Comparison of ENCODE assay signal across 8 cellular contexts in genomic region chr5:99060306-99061261, GRCh38.
DNase-seq lines count a peak whose midpoint lies in the region; ATAC-seq and TF ChIP-seq lines count a peak whose summit lies in the region.

No MANE protein-coding gene starts in this region.

- H3K4me3 ChIP-seq in AG09309 (ENCODE audit: control insufficient read depth, low read depth, low read length): no peak overlapping the region
- H3K4me3 ChIP-seq in right lobe of liver: no peak overlapping the region

- H3K36me3 ChIP-seq in right lobe of liver: no peaks in the 10 kb centered on the region

- H3K9me3 ChIP-seq in right lobe of liver: no peaks in the 10 kb centered on the region

- no peak overlapping the region for H3K27ac ChIP-seq in right lobe of liver

- ATAC-seq in GM18861 (IDR thresholded peaks at IDR 0.05; ENCODE audit: unreplicated experiment) (peak; percentile 67), HG03159 (IDR thresholded peaks at IDR 0.05; ENCODE audit: unreplicated experiment) (peak; percentile 58), right lobe of liver (peak; percentile 78 to 88 (median 86))

- peaks cover 0 to 6% (median 0%) of the 10 kb centered on the region in 4 donors for H3K4me1 ChIP-seq in right lobe of liver

- H3K27ac Mint-ChIP-seq in activated CD4-positive, alpha-beta T cell treated with anti-CD3 and anti-CD28 coated beads, Interleukin-2, amount 10 ng/mL, durations not matched to agents 24 days and 14 days: no peak overlapping the region

- TF ChIP-seq CTCF in AG09309 (IDR thresholded peaks at IDR 0.05; ENCODE audit: control insufficient read depth, insufficient read depth, low read depth, low read length, missing control alignments) (peak; percentile 83), right lobe of liver (IDR thresholded peaks at IDR 0.05) (peak; percentile 87 to 95 (median 91))

- peaks cover 1% of the 10 kb centered on the region for H3K4me1 Mint-ChIP-seq in activated CD4-positive, alpha-beta T cell treated with anti-CD3 and anti-CD28 coated beads, Interleukin-2, amount 10 ng/mL, durations not matched to agents 24 days and 14 days

- H3K9me3 Mint-ChIP-seq in activated CD4-positive, alpha-beta T cell treated with anti-CD3 and anti-CD28 coated beads, Interleukin-2, amount 10 ng/mL, durations not matched to agents 24 days and 14 days: no peaks in the 10 kb centered on the region

- 23% methylated on average over 13 of the region's 13 CpGs for WGBS in right lobe of liver (ENCODE audit: insufficient coverage, low coverage, low lambda C conversion rate, missing lambda C conversion rate)

- H3K4me3 Mint-ChIP-seq in activated CD4-positive, alpha-beta T cell treated with anti-CD3 and anti-CD28 coated beads, Interleukin-2, amount 10 ng/mL, durations not matched to agents 24 days and 14 days: no peak overlapping the region

- DNase-seq in AG09309 (ENCODE audit: low read depth) (peak; percentile 23), NCI-H524 treated with DMSO at 0.1 percent for 48 hours (lab: John Stamatoyannopoulos, UW) (peak; percentile 4), dedifferentiated amniotic fluid mesenchymal stem cell (ENCODE audit: extremely low spot score) (peak; percentile 80), right lobe of liver (peak; percentile 74 to 79 (median 75))
- peak; percentile 95 for DNase-seq in activated CD4-positive, alpha-beta T cell treated with anti-CD3 and anti-CD28 coated beads, Interleukin-2, amount 10 ng/mL, durations not matched to agents 24 days and 14 days
- peak; percentile 65 to 77 (median 71) for DNase-seq in stimulated activated CD4-positive, alpha-beta T cell treated with anti-CD3 and anti-CD28 coated beads, TNF-alpha, amount 100 ng/mL, for 4 hours (ENCODE audit: low read depth in 3 of 3)

- intact Hi-C loops in activated CD4-positive, alpha-beta T cell treated with anti-CD3 and anti-CD28 coated beads, Interleukin-2, amount 10 ng/mL, durations not matched to agents 24 days and 14 days (cut with micrococcal nuclease): loop anchor here (1.0 to 5.0 kb wide), 2 partner anchors 133 to 154 kb away; partner anchors contain the start of gene CHD1
- intact Hi-C loops in right lobe of liver (cut with DNase I): loop anchor here in 1 of 2 donors (5.0 kb wide), 1 partner anchor 153 kb away; no protein-coding TSS in a partner anchor

- no peaks in the 10 kb centered on the region for H3K36me3 Mint-ChIP-seq in activated CD4-positive, alpha-beta T cell treated with anti-CD3 and anti-CD28 coated beads, Interleukin-2, amount 10 ng/mL, durations not matched to agents 24 days and 14 days (ENCODE audit: low read depth)

- no peaks in the 10 kb centered on the region for H3K27me3 ChIP-seq in right lobe of liver

- no peak for TF ChIP-seq POLR2A in right lobe of liver (IDR thresholded peaks at IDR 0.05)

- peaks cover 17% of the 10 kb centered on the region for H3K27me3 Mint-ChIP-seq in activated CD4-positive, alpha-beta T cell treated with anti-CD3 and anti-CD28 coated beads, Interleukin-2, amount 10 ng/mL, durations not matched to agents 24 days and 14 days

Comparison
In these comparisons a context has a peak if more than half of its experiments do, and no peak if none do; other contexts are left out.
1. DNase-seq: peak in every context shown above with its lines; median percentile 95 in activated CD4-positive, alpha-beta T cell treated with anti-CD3 and anti-CD28 coated beads, Interleukin-2, amount 10 ng/mL, durations not matched to agents 24 days and 14 days; 80 in dedifferentiated amniotic fluid mesenchymal stem cell; 75 in right lobe of liver; 71 in stimulated activated CD4-positive, alpha-beta T cell treated with anti-CD3 and anti-CD28 coated beads, TNF-alpha, amount 100 ng/mL, for 4 hours; 23 in AG09309; 4 in NCI-H524 treated with DMSO at 0.1 percent for 48 hours.